8 cellular contexts compared by ENCODE assay signal in the genomic region with DNA sequence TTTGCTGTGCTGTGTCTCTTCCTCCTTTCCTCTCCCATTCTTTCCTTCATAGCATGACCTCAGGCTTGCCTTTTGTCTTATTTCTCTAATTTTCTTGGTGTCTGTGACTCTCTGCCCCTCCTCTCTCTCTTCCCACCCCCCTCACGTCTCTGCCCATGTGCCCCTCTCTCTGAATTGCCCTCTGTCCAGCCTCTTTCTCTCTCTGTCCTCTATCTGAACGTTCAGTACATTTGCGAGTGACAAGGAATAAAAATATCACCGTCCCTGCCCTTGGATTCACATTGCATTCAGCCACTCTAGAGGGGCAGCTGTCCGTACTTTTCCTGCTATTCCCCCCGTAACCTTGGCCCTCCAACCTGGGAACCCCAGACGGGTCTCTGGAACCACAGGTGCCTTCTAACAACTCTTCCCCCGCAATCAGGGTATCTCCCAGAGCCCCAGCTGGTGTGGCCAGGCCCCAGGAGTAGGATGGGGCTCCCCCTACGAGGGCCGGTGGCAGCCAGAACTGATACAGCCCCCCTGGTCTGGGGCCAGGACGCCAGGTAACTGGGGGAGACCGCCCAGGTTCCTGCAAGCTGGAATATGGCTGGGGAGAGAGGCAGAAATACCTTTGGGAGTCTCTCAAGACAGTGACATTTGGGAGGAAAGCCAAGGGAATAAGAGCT. TPM values are rescaled to one million over a fixed set of nuclear protein-coding genes. Genes with fewer than 3 reads are reported as not detected.
A peak's percentile ranks its signal among the peaks of the same experiment; 100 is the strongest.
DNase-seq lines count a peak whose midpoint lies in the region; ATAC-seq and TF ChIP-seq lines count a peak whose summit lies in the region.
"Had no signal": no experiment of that assay in that cellular context is flagged by ENCODE, and none has a peak within 500 bp of the region (broad histone marks: within the 10 kb centered on the region; RNA-seq: fewer than 3 reads in every experiment).

No MANE protein-coding gene starts in this region.

- H3K36me3 Mint-ChIP-seq in activated naive CD4-positive, alpha-beta T cell treated with anti-CD3 and anti-CD28 coated beads, Interleukin-2, amount 50 U/mL, for 72 hours = peaks cover 0 to 6% of the 10 kb centered on the region in 2 donors

- no peaks in the 10 kb centered on the region for H3K9me3 ChIP-seq in HCT116 (ENCODE audit: control insufficient read depth in 1 of 2, insufficient read depth in 1 of 2, low read depth in 1 of 2, low read length in 2 of 2)
- H3K9me3 ChIP-seq in smooth muscle cell (replicated peaks; ENCODE audit: low read depth) = no peaks in the 10 kb centered on the region

- CTCF ChIA-PET in HCT116 (lab: Charles Lee) = no interaction called here

- H3K9ac ChIP-seq in HCT116 (ENCODE audit: low read length) (peak overlapping the region; percentile 90), smooth muscle cell (ENCODE audit: low read depth) (no peak overlapping the region)

- H3K4me2 ChIP-seq in HCT116 (ENCODE audit: low read length) (peak overlapping the region; percentile 99), smooth muscle cell (peak overlapping the region; percentile 88)

- POLR2A ChIA-PET in HCT116 (lab: Charles Lee) = no interaction called here

- H3K4me3 ChIP-seq in HCT116 (replicated peaks in 1 of 2; ENCODE audit: low read depth in 1 of 2, low read length in 2 of 2) (peak overlapping the region; percentile 92 to 95), iPS-11a (ENCODE audit: low read depth, low read length) (peak overlapping the region; percentile 84), smooth muscle cell (peak overlapping the region; percentile 98)

- H3F3A ChIP-seq in smooth muscle cell (ENCODE audit: low read depth) = no peaks in the 10 kb centered on the region

- H2AFZ ChIP-seq in HCT116 (ENCODE audit: low read depth, low read length, poor library complexity, severe bottlenecking) (no peak overlapping the region), smooth muscle cell (ENCODE audit: low read depth) (no peak overlapping the region)

- H3K36me3 ChIP-seq in HCT116 (ENCODE audit: control insufficient read depth in 1 of 2, insufficient read depth in 2 of 2, low read length in 2 of 2) = peaks cover 24 to 28% of the 10 kb centered on the region in 2 experiments
- no peaks in the 10 kb centered on the region for H3K36me3 ChIP-seq in smooth muscle cell (ENCODE audit: low read depth)

- H3K4me1 ChIP-seq in HCT116 (ENCODE audit: control insufficient read depth in 1 of 2, insufficient read depth in 2 of 2, low read length in 2 of 2) = peaks cover 16 to 33% of the 10 kb centered on the region in 2 experiments
- H3K4me1 ChIP-seq in smooth muscle cell (ENCODE audit: low read depth) = peaks cover 13% of the 10 kb centered on the region

- H3K9me2 ChIP-seq in HCT116 (ENCODE audit: insufficient read depth) = no peaks in the 10 kb centered on the region

- TF ChIP-seq POLR2A in HCT116 (IDR thresholded peaks at IDR 0.05; ENCODE audit: borderline replicate concordance, extremely low read depth, insufficient read depth, insufficient read length) = no peak

- peak overlapping the region; percentile 93 for H3K27ac ChIP-seq in HCT116 (ENCODE audit: low read depth, low read length)
- no peak overlapping the region for H3K27ac ChIP-seq in smooth muscle cell (ENCODE audit: low read depth)

- intact Hi-C loops in HCT116 (cut with micrococcal nuclease) = no loop called here

- no peak for TF ChIP-seq RAD21 in HCT116 (IDR thresholded peaks at IDR 0.05; ENCODE audit: low read depth)

- no peak for DNase-seq in HCT116 (ENCODE audit: low read depth, low spot score)
- no peak for DNase-seq in activated naive CD4-positive, alpha-beta T cell treated with anti-CD3 and anti-CD28 coated beads, Interleukin-2, amount 50 U/mL, for 72 hours (ENCODE audit: low spot score in 2 of 2)
- DNase-seq in smooth muscle cell (lab: John Stamatoyannopoulos, UW; ENCODE audit: unreplicated experiment) = no peak
- DNase-seq in NCI-H1436 treated with DMSO at 0.1 percent for 48 hours (lab: John Stamatoyannopoulos, UW) = no peak
- no peak for DNase-seq in DMS114 treated with DMSO at 0.1 percent for 48 hours (lab: John Stamatoyannopoulos, UW; ENCODE audit: unreplicated experiment)
- DNase-seq: GOT3 had no signal

- H4K20me1 ChIP-seq in HCT116 (ENCODE audit: insufficient read depth) (no peaks in the 10 kb centered on the region), smooth muscle cell (ENCODE audit: low read depth) (peaks cover 21% of the 10 kb centered on the region)

- no peak for TF ChIP-seq CTCF in HCT116 (IDR thresholded peaks at IDR 0.05 in 2 of 3, conservative IDR thresholded peaks at IDR 0.05 in 1 of 3; ENCODE audit: borderline replicate concordance in 1 of 3, insufficient read depth in 1 of 3, low read depth in 2 of 3, low read length in 2 of 3)
- no peak for TF ChIP-seq CTCF in smooth muscle cell (IDR thresholded peaks at IDR 0.05; ENCODE audit: borderline replicate concordance, insufficient read depth, poor library complexity, severe bottlenecking)

- BruUV-seq in HCT116 (replicated peaks; lab: Mats Ljungman, UMichigan) = TSS peak; percentile 67

- peaks cover 34% of the 10 kb centered on the region for H3K79me2 ChIP-seq in HCT116 (ENCODE audit: insufficient read depth, low read length)
- H3K79me2 ChIP-seq in smooth muscle cell (ENCODE audit: low read depth) = peaks cover 16% of the 10 kb centered on the region

- RAD21 ChIA-PET in HCT116 (lab: Charles Lee; ENCODE audit: low non-redundant PET in 1 of 2, low total read pairs in 2 of 2, uncharacterized antibody in 2 of 2, unreplicated experiment in 2 of 2) = no interaction called here

- peak overlapping the region; percentile 10 to 83 for H3K27ac Mint-ChIP-seq in activated naive CD4-positive, alpha-beta T cell treated with anti-CD3 and anti-CD28 coated beads, Interleukin-2, amount 50 U/mL, for 72 hours

- no peaks in the 10 kb centered on the region for H3K27me3 ChIP-seq in HCT116 (ENCODE audit: insufficient read depth, low read length)
- H3K27me3 ChIP-seq in smooth muscle cell (ENCODE audit: low read depth) = no peaks in the 10 kb centered on the region

- 81% methylated on average over 12 of the region's 12 CpGs for WGBS in smooth muscle cell (ENCODE audit: low lambda C conversion rate)

- H3K9me3 Mint-ChIP-seq in activated naive CD4-positive, alpha-beta T cell treated with anti-CD3 and anti-CD28 coated beads, Interleukin-2, amount 50 U/mL, for 72 hours = no peaks in the 10 kb centered on the region

- ATAC-seq in HCT116 (no peak), HG03571 (IDR thresholded peaks at IDR 0.05; ENCODE audit: unreplicated experiment) (no peak)
- no peak for ATAC-seq in activated naive CD4-positive, alpha-beta T cell treated with anti-CD3 and anti-CD28 coated beads, Interleukin-2, amount 50 U/mL, for 72 hours

TF ChIP-seq in HCT116, 20 proteins besides CTCF, POLR2A, EP300 and RAD21 (continues in another document):
- no peak for TF ChIP-seq YY1 (IDR thresholded peaks at IDR 0.05; ENCODE audit: extremely low read depth, insufficient replicate concordance, low read depth, low read length)
- no peak for TF ChIP-seq ELF1 (IDR thresholded peaks at IDR 0.05; ENCODE audit: borderline replicate concordance, low read depth)
- no peak for TF ChIP-seq SIN3A (IDR thresholded peaks at IDR 0.05; ENCODE audit: low read depth)
- TF ChIP-seq, protein P1, sequence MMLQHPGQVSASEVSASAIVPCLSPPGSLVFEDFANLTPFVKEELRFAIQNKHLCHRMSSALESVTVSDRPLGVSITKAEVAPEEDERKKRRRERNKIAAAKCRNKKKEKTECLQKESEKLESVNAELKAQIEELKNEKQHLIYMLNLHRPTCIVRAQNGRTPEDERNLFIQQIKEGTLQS (IDR thresholded peaks at IDR 0.05) = no peak
- TF ChIP-seq JUND (IDR thresholded peaks at IDR 0.05) = no peak
- no peak for TF ChIP-seq TCF7L2 (IDR thresholded peaks at IDR 0.05; ENCODE audit: borderline replicate concordance, extremely low read depth, insufficient read depth, insufficient read length)
- no peak for TF ChIP-seq SRF (IDR thresholded peaks at IDR 0.05; ENCODE audit: low read depth)
- no peak for TF ChIP-seq CEBPB (IDR thresholded peaks at IDR 0.05; ENCODE audit: low read depth)
- no peak for TF ChIP-seq SP1 (IDR thresholded peaks at IDR 0.05; ENCODE audit: low read depth)
- TF ChIP-seq ZNF274 (IDR thresholded peaks at IDR 0.05; ENCODE audit: low read depth, low read length) = no peak
- TF ChIP-seq EZH2phosphoT487 (IDR thresholded peaks at IDR 0.05; ENCODE audit: borderline replicate concordance) = no peak
- no peak for TF ChIP-seq CBX3 (IDR thresholded peaks at IDR 0.05; ENCODE audit: low read depth)
- no peak for TF ChIP-seq POLR2AphosphoS5 (IDR thresholded peaks at IDR 0.05; ENCODE audit: low read depth, low read length)
- TF ChIP-seq EGR1 (IDR thresholded peaks at IDR 0.05; ENCODE audit: low read depth) = no peak

RNA-seq across cellular contexts. Expression of gene KIF1C, which starts 1.8 kb away (rescaled TPM):
- total RNA-seq in HCT116 (2021; ENCODE audit: unreplicated experiment) (121 TPM), smooth muscle cell (20.9 and 22.3 TPM in 2 replicates)
- polyA plus RNA-seq in HCT116 (2012) = 83.1 and 87.5 TPM in 2 replicates
- 10 to 100 TPM; 37.9 to 42.4 TPM for total RNA-seq in activated naive CD4-positive, alpha-beta T cell treated with anti-CD3 and anti-CD28 coated beads, Interleukin-2, amount 50 U/mL, for 72 hours
- polyA plus RNA-seq in smooth muscle cell = 36.2 and 52.3 TPM in 2 replicates

RNA-seq across cellular contexts. Expression of gene INCA1, which starts 2.2 kb away (rescaled TPM):
- total RNA-seq in HCT116 (2021; ENCODE audit: unreplicated experiment) (0.74 TPM), smooth muscle cell (0.36 TPM in 1 of 2 replicates, not detected in the other)
- 0.94 and 1.2 TPM in 2 replicates for polyA plus RNA-seq in HCT116 (2012)
- 1 to 10 TPM in 1 of 2 donors, under 1 TPM in 1; 0.53 to 2.6 TPM for total RNA-seq in activated naive CD4-positive, alpha-beta T cell treated with anti-CD3 and anti-CD28 coated beads, Interleukin-2, amount 50 U/mL, for 72 hours
- polyA plus RNA-seq in smooth muscle cell = 1.4 TPM in 2 replicates

RNA-seq across cellular contexts. Expression of gene CAMTA2, which starts 12.1 kb away (rescaled TPM):
- total RNA-seq in HCT116 (2021; ENCODE audit: unreplicated experiment) = 37.8 TPM
- polyA plus RNA-seq in HCT116 (2012) = 53.9 and 58.0 TPM in 2 replicates
- 10 to 100 TPM; 66.2 to 82.3 TPM for total RNA-seq in activated naive CD4-positive, alpha-beta T cell treated with anti-CD3 and anti-CD28 coated beads, Interleukin-2, amount 50 U/mL, for 72 hours
- 5.1 and 11.8 TPM in 2 replicates for total RNA-seq in smooth muscle cell
- polyA plus RNA-seq in smooth muscle cell = 26.2 and 33.0 TPM in 2 replicates

RNA-seq across cellular contexts. Expression of gene SPAG7, which starts 31.9 kb away (rescaled TPM):
- total RNA-seq in HCT116 (2021; ENCODE audit: unreplicated experiment) (49.9 TPM), smooth muscle cell (59.8 and 70.7 TPM in 2 replicates)
- polyA plus RNA-seq in HCT116 (2012) = 68.7 and 76.9 TPM in 2 replicates
- 10 to 100 TPM; 70.3 to 94.6 TPM for total RNA-seq in activated naive CD4-positive, alpha-beta T cell treated with anti-CD3 and anti-CD28 coated beads, Interleukin-2, amount 50 U/mL, for 72 hours
- polyA plus RNA-seq in smooth muscle cell = 187 and 192 TPM in 2 replicates

RNA-seq across cellular contexts. Expression of gene SLC52A1, which starts 35.7 kb away (rescaled TPM):
- total RNA-seq in HCT116 (2021; ENCODE audit: unreplicated experiment) = not detected
- polyA plus RNA-seq in HCT116 (2012) = 0.07 and 0.11 TPM in 2 replicates
- under 1 TPM; 0.20 to 0.23 TPM for total RNA-seq in activated naive CD4-positive, alpha-beta T cell treated with anti-CD3 and anti-CD28 coated beads, Interleukin-2, amount 50 U/mL, for 72 hours
- total RNA-seq in smooth muscle cell = 0.31 and 1.7 TPM in 2 replicates
- polyA plus RNA-seq in smooth muscle cell = 0.21 and 0.31 TPM in 2 replicates
